ENCODE assay signal across 24 cellular contexts in the genomic region with DNA sequence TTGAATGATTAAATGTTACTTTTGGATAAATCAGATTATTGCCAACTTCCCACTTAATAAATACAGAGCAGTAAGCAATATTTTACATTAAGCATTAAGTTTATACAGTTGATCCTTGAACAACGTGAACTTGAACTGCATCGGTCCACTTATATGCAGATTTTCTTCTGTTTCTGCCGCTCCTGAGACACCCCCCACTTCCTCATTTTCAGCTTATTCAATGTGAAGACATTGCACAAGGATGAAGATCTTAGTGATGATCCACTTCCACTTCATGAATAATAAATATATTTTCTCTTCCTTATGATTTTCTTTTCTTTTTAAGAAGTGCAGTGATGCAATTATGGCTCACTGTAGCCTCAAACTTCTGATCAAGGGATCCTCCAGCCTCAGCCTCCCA.
"Had no signal": no experiment of that assay in that cellular context is flagged by ENCODE, and none has a peak within 500 bp of the region (broad histone marks: within the 10 kb centered on the region; RNA-seq: fewer than 3 reads in every experiment).

No MANE protein-coding gene starts in this region.

- H3K27ac ChIP-seq: Peyer's patch, RWPE1, VCaP had no signal

- DNase-seq: activated CD4-positive, alpha-beta memory T cell treated with anti-CD3 and anti-CD28 coated beads for 36 hours; activated CD4-positive, alpha-beta T cell treated with anti-CD3 and anti-CD28 coated beads, Interleukin-2, amount 10 ng/mL, durations not matched to agents 7 days and 5 days; activated CD4-positive, CD25-positive, alpha-beta regulatory T cell; activated gamma-delta T cell treated with Interleukin-2 at 50 U/mL for 16 hours; activated naive CD4-positive, alpha-beta T cell treated with anti-CD3 and anti-CD28 coated beads, Interleukin-2, amount 10 ng/mL, durations not matched to agents 7 days and 5 days; activated naive CD8-positive, alpha-beta T cell treated with anti-CD3 and anti-CD28 coated beads for 36 hours; activated T-cell treated with anti-CD3 and anti-CD28 coated beads for 4 hours; activated T-cell treated with anti-CD3 and anti-CD28 coated beads, Interleukin-2, amount 50 U/mL, for 72 hours; cerebellar nuclear complex; Kasumi-1; NCI-H1417; NCI-H1694; NCI-H2029 treated with DMSO at 0.1 percent for 48 hours; NCI-H345; NCI-H510A; NCI-H526 treated with DMSO at 0.1 percent for 48 hours; NCI-H82; Peyer's patch; Right ventricle myocardium superior; T-cell; T-helper 2 cell; T1000 had no signal

- H3K4me1 ChIP-seq: Peyer's patch had no signal

- H3K36me3 ChIP-seq: Peyer's patch had no signal

- H3K9me3 ChIP-seq: Peyer's patch had no signal

- H3K27me3 ChIP-seq: Peyer's patch had no signal

- H3K4me3 ChIP-seq: Peyer's patch had no signal
